Comparison of ENCODE assay signal across 1 cellular context in the genomic region with DNA sequence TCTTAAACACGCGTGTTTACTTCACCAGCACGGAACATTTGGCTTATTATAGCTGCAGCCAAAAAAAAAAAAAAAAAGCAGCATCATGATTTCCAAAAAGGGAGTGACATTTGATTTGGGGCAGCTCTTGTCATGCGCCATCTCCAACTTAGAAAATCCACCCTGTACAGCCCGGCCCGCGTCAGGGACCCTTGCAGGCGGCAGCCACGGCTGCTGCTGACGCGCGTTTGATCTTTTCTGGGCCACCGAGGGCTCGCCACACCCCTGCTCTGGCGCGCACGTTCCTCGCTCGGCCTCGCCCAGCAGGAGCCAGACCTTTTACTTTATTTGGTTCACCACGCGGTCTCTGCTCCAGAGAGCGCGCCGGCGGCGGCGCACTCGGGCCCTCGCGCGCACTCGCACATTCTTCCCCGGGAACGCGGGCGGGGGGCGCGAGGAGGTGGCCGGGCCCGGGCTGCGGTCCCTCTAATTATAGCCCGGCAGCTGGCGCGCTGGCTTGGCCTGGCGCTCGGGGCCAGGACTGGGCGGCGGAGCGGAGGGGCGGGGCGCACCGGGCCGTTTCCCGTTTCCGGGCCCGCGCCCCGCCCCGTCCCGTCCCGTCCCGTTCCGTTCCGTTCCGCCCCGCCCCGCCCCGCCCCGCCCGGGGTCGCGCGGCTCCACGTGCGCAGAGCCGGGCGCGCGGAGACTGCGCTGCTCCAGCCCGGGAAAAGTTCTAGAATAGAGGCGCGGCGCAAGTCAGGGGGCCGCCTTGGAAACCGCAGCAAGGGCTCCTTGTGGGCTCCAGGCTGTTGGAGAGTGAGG.
A peak's percentile ranks its signal among the peaks of the same experiment; 100 is the strongest.
TF ChIP-seq lines count a peak whose summit lies in the region.

No MANE protein-coding gene starts in this region.

TF ChIP-seq in K562, 482 proteins besides CTCF, POLR2A, EP300 and RAD21 (continued from another document and continues in another):
- TF ChIP-seq HCFC1 (IDR thresholded peaks at IDR 0.05; ENCODE audit: low read depth, low read length) (peak; percentile 47; the same call in 1 of the 2 replicates), HDAC1 (IDR thresholded peaks at IDR 0.05) (peak in 1 of 2 experiments; percentile 75; a peak in 2 of 4 replicates), KLF6 (CRISPR knock-in tag; IDR thresholded peaks at IDR 0.05; ENCODE audit: borderline replicate concordance) (peak; percentile 82; the same call in 1 of the 2 replicates), TGIF2 (CRISPR knock-in tag; IDR thresholded peaks at IDR 0.05) (0 out of 2 replicates have a peak, but pooled peaks have one; percentile 76), NELFE (IDR thresholded peaks at IDR 0.05; ENCODE audit: insufficient read depth, insufficient read length) (no peak), TCF7L2 (IDR thresholded peaks at IDR 0.05; ENCODE audit: low read depth, low read length) (no peak), ZFX (CRISPR knock-in tag; IDR thresholded peaks at IDR 0.05) (peak; percentile 91), GTF2E2 (tag; IDR thresholded peaks at IDR 0.05) (peak; percentile 57; the same call in 1 of the 2 replicates), CHD1 (IDR thresholded peaks at IDR 0.05; ENCODE audit: low read length) (peak; percentile 82), U2AF1 (optimal IDR thresholded peaks at IDR 0.05; ENCODE audit: low read depth, low read length) (peak; percentile 91), ZSCAN29 (IDR thresholded peaks at IDR 0.05) (no peak), HIVEP1 (CRISPR knock-in tag; IDR thresholded peaks at IDR 0.05) (0 out of 2 replicates have a peak, but pooled peaks have one; percentile 39), XRCC4 (IDR thresholded peaks at IDR 0.05; ENCODE audit: extremely low read depth, insufficient read depth, insufficient read length) (no peak)
- TF ChIP-seq, protein P1, sequence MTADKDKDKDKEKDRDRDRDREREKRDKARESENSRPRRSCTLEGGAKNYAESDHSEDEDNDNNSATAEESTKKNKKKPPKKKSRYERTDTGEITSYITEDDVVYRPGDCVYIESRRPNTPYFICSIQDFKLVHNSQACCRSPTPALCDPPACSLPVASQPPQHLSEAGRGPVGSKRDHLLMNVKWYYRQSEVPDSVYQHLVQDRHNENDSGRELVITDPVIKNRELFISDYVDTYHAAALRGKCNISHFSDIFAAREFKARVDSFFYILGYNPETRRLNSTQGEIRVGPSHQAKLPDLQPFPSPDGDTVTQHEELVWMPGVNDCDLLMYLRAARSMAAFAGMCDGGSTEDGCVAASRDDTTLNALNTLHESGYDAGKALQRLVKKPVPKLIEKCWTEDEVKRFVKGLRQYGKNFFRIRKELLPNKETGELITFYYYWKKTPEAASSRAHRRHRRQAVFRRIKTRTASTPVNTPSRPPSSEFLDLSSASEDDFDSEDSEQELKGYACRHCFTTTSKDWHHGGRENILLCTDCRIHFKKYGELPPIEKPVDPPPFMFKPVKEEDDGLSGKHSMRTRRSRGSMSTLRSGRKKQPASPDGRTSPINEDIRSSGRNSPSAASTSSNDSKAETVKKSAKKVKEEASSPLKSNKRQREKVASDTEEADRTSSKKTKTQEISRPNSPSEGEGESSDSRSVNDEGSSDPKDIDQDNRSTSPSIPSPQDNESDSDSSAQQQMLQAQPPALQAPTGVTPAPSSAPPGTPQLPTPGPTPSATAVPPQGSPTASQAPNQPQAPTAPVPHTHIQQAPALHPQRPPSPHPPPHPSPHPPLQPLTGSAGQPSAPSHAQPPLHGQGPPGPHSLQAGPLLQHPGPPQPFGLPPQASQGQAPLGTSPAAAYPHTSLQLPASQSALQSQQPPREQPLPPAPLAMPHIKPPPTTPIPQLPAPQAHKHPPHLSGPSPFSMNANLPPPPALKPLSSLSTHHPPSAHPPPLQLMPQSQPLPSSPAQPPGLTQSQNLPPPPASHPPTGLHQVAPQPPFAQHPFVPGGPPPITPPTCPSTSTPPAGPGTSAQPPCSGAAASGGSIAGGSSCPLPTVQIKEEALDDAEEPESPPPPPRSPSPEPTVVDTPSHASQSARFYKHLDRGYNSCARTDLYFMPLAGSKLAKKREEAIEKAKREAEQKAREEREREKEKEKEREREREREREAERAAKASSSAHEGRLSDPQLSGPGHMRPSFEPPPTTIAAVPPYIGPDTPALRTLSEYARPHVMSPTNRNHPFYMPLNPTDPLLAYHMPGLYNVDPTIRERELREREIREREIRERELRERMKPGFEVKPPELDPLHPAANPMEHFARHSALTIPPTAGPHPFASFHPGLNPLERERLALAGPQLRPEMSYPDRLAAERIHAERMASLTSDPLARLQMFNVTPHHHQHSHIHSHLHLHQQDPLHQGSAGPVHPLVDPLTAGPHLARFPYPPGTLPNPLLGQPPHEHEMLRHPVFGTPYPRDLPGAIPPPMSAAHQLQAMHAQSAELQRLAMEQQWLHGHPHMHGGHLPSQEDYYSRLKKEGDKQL (CRISPR knock-in tag; IDR thresholded peaks at IDR 0.05; ENCODE audit: borderline replicate concordance): peak; percentile 83; the same call in 1 of the 2 replicates
- TF ChIP-seq, protein P2, sequence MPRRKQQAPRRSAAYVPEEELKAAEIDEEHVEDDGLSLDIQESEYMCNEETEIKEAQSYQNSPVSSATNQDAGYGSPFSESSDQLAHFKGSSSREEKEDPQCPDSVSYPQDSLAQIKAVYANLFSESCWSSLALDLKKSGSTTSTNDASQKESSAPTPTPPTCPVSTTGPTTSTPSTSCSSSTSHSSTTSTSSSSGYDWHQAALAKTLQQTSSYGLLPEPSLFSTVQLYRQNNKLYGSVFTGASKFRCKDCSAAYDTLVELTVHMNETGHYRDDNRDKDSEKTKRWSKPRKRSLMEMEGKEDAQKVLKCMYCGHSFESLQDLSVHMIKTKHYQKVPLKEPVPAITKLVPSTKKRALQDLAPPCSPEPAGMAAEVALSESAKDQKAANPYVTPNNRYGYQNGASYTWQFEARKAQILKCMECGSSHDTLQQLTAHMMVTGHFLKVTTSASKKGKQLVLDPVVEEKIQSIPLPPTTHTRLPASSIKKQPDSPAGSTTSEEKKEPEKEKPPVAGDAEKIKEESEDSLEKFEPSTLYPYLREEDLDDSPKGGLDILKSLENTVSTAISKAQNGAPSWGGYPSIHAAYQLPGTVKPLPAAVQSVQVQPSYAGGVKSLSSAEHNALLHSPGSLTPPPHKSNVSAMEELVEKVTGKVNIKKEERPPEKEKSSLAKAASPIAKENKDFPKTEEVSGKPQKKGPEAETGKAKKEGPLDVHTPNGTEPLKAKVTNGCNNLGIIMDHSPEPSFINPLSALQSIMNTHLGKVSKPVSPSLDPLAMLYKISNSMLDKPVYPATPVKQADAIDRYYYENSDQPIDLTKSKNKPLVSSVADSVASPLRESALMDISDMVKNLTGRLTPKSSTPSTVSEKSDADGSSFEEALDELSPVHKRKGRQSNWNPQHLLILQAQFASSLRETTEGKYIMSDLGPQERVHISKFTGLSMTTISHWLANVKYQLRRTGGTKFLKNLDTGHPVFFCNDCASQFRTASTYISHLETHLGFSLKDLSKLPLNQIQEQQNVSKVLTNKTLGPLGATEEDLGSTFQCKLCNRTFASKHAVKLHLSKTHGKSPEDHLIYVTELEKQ (CRISPR knock-in tag; IDR thresholded peaks at IDR 0.05): 0 out of 2 replicates have a peak, but pooled peaks have one; percentile 16
- TF ChIP-seq, protein P3, sequence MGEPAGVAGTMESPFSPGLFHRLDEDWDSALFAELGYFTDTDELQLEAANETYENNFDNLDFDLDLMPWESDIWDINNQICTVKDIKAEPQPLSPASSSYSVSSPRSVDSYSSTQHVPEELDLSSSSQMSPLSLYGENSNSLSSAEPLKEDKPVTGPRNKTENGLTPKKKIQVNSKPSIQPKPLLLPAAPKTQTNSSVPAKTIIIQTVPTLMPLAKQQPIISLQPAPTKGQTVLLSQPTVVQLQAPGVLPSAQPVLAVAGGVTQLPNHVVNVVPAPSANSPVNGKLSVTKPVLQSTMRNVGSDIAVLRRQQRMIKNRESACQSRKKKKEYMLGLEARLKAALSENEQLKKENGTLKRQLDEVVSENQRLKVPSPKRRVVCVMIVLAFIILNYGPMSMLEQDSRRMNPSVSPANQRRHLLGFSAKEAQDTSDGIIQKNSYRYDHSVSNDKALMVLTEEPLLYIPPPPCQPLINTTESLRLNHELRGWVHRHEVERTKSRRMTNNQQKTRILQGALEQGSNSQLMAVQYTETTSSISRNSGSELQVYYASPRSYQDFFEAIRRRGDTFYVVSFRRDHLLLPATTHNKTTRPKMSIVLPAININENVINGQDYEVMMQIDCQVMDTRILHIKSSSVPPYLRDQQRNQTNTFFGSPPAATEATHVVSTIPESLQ (CRISPR knock-in tag; IDR thresholded peaks at IDR 0.05): 0 out of 2 replicates have a peak, but pooled peaks have one; percentile 69
- TF ChIP-seq, protein P4, sequence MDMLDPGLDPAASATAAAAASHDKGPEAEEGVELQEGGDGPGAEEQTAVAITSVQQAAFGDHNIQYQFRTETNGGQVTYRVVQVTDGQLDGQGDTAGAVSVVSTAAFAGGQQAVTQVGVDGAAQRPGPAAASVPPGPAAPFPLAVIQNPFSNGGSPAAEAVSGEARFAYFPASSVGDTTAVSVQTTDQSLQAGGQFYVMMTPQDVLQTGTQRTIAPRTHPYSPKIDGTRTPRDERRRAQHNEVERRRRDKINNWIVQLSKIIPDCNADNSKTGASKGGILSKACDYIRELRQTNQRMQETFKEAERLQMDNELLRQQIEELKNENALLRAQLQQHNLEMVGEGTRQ (CRISPR knock-in tag; IDR thresholded peaks at IDR 0.05): peak; percentile 42; the same call in 1 of the 2 replicates
- TF ChIP-seq, protein P5, sequence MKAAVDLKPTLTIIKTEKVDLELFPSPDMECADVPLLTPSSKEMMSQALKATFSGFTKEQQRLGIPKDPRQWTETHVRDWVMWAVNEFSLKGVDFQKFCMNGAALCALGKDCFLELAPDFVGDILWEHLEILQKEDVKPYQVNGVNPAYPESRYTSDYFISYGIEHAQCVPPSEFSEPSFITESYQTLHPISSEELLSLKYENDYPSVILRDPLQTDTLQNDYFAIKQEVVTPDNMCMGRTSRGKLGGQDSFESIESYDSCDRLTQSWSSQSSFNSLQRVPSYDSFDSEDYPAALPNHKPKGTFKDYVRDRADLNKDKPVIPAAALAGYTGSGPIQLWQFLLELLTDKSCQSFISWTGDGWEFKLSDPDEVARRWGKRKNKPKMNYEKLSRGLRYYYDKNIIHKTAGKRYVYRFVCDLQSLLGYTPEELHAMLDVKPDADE (conservative IDR thresholded peaks at IDR 0.05; ENCODE audit: control insufficient read depth, low read depth, low read length): peak; percentile 48; the same call in 1 of the 2 replicates
- TF ChIP-seq, protein P6, sequence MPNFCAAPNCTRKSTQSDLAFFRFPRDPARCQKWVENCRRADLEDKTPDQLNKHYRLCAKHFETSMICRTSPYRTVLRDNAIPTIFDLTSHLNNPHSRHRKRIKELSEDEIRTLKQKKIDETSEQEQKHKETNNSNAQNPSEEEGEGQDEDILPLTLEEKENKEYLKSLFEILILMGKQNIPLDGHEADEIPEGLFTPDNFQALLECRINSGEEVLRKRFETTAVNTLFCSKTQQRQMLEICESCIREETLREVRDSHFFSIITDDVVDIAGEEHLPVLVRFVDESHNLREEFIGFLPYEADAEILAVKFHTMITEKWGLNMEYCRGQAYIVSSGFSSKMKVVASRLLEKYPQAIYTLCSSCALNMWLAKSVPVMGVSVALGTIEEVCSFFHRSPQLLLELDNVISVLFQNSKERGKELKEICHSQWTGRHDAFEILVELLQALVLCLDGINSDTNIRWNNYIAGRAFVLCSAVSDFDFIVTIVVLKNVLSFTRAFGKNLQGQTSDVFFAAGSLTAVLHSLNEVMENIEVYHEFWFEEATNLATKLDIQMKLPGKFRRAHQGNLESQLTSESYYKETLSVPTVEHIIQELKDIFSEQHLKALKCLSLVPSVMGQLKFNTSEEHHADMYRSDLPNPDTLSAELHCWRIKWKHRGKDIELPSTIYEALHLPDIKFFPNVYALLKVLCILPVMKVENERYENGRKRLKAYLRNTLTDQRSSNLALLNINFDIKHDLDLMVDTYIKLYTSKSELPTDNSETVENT (CRISPR knock-in tag; IDR thresholded peaks at IDR 0.05): no peak
- TF ChIP-seq, protein P7, sequence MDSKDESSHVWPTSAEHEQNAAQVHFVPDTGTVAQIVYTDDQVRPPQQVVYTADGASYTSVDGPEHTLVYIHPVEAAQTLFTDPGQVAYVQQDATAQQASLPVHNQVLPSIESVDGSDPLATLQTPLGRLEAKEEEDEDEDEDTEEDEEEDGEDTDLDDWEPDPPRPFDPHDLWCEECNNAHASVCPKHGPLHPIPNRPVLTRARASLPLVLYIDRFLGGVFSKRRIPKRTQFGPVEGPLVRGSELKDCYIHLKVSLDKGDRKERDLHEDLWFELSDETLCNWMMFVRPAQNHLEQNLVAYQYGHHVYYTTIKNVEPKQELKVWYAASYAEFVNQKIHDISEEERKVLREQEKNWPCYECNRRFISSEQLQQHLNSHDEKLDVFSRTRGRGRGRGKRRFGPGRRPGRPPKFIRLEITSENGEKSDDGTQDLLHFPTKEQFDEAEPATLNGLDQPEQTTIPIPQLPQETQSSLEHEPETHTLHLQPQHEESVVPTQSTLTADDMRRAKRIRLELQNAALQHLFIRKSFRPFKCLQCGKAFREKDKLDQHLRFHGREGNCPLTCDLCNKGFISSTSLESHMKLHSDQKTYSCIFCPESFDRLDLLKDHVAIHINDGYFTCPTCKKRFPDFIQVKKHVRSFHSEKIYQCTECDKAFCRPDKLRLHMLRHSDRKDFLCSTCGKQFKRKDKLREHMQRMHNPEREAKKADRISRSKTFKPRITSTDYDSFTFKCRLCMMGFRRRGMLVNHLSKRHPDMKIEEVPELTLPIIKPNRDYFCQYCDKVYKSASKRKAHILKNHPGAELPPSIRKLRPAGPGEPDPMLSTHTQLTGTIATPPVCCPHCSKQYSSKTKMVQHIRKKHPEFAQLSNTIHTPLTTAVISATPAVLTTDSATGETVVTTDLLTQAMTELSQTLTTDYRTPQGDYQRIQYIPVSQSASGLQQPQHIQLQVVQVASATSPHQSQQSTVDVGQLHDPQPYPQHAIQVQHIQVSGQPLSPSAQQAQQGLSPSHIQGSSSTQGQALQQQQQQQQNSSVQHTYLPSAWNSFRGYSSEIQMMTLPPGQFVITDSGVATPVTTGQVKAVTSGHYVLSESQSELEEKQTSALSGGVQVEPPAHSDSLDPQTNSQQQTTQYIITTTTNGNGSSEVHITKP (IDR thresholded peaks at IDR 0.05; ENCODE audit: partially characterized antibody): peak; percentile 57
- TF ChIP-seq, protein P8, sequence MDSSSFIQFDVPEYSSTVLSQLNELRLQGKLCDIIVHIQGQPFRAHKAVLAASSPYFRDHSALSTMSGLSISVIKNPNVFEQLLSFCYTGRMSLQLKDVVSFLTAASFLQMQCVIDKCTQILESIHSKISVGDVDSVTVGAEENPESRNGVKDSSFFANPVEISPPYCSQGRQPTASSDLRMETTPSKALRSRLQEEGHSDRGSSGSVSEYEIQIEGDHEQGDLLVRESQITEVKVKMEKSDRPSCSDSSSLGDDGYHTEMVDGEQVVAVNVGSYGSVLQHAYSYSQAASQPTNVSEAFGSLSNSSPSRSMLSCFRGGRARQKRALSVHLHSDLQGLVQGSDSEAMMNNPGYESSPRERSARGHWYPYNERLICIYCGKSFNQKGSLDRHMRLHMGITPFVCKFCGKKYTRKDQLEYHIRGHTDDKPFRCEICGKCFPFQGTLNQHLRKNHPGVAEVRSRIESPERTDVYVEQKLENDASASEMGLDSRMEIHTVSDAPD (CRISPR knock-in tag; IDR thresholded peaks at IDR 0.05): peak; percentile 41; the same call in 1 of the 2 replicates
- TF ChIP-seq, protein P9, sequence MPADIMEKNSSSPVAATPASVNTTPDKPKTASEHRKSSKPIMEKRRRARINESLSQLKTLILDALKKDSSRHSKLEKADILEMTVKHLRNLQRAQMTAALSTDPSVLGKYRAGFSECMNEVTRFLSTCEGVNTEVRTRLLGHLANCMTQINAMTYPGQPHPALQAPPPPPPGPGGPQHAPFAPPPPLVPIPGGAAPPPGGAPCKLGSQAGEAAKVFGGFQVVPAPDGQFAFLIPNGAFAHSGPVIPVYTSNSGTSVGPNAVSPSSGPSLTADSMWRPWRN (IDR thresholded peaks at IDR 0.05; ENCODE audit: low read depth): 0 out of 2 replicates have a peak, but pooled peaks have one; percentile 13
